In the genomic region with DNA sequence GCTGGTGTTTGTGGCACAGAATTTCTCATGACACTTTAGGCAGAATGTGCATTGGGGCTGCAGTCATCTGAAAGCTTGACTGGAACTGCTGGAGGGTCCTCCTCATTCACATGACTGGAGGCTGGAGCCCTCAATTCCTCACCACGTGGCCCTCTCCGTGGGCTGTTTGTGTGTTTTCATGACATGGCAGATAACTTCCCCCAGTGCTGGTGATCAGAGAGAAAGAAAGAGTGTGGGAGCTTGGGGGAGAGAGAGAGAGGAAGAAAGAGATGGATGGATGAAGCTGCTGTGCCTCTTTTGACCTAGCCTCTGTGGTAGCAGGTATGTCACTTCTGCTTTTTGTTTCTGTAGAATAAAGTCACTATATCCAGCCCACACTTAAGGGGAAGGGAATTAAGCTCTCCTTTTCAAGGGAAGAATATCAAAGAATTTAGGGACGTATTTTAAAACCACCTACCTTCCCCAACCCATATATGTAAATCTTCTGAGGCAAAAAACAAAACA, we compare ENCODE assay signal across 23 cellular contexts. TPM values are rescaled to one million over a fixed set of nuclear protein-coding genes. Genes with fewer than 3 reads are reported as not detected.
DNase-seq lines count a peak whose midpoint lies in the region; ATAC-seq and TF ChIP-seq lines count a peak whose summit lies in the region.
"Had no signal": no experiment of that assay in that cellular context is flagged by ENCODE, and none has a peak within 500 bp of the region (broad histone marks: within the 10 kb centered on the region; RNA-seq: fewer than 3 reads in every experiment).

No MANE protein-coding gene starts in this region.

- no peak overlapping the region for H4K8ac ChIP-seq in IMR-90 (ENCODE audit: low read depth in 2 of 2, low read length in 2 of 2)

- H2BK20ac ChIP-seq in IMR-90 (ENCODE audit: low read depth, low read length): no peak overlapping the region

- peaks cover 13% of the 10 kb centered on the region for H3K4me1 ChIP-seq in HEK293 (ENCODE audit: control insufficient read depth, insufficient read depth, low read length)
- peaks cover 17% of the 10 kb centered on the region for H3K4me1 ChIP-seq in IMR-90 (ENCODE audit: control insufficient read depth, insufficient read depth, low read length)

- no peak for TF ChIP-seq POLR2A in IMR-90 (IDR thresholded peaks at IDR 0.05; ENCODE audit: low read depth, low read length)

- H3K27ac ChIP-seq in HEK293 (ENCODE audit: extremely low read depth, low read depth, low read length) (no peak overlapping the region), IMR-90 (ENCODE audit: insufficient read depth, low read length) (no peak overlapping the region)
- H3K27ac ChIP-seq: gastrocnemius medialis, hepatocyte had no signal

- DNase-seq in IMR-90 (no peak), Kasumi-1 (lab: John Stamatoyannopoulos, UW) (no peak)
- DNase-seq: activated gamma-delta T cell treated with Interleukin-2 at 50 U/mL for 16 hours; activated naive CD8-positive, alpha-beta T cell treated with anti-CD3 and anti-CD28 coated beads, Interleukin-2, amount 50 U/mL, for 24 hours; Calu3; DND-41; gastrocnemius medialis; GOT3; NCI-H2029 treated with DMSO at 0.1 percent for 48 hours; NCI-H226; sigmoid colon; stimulated activated CD4-positive, alpha-beta T cell treated with anti-CD3 and anti-CD28 coated beads, Interleukin-4, amount 100 ng/mL, for 4 hours; stimulated activated naive CD4-positive, alpha-beta T cell had no signal

- H3K27ac Mint-ChIP-seq in stimulated activated memory B cell treated with anti-CD40 and anti-IgM and Interleukin-4, amounts not matched to agents 10 μg/mL and 1 μg/mL and 100 μg/mL, for 72 hours: no peak overlapping the region
- H3K27ac Mint-ChIP-seq: activated naive CD8-positive, alpha-beta T cell treated with anti-CD3 and anti-CD28 coated beads, Interleukin-2, amount 50 U/mL, for 24 hours; IgD-negative memory B cell; progenitor cell of endocrine pancreas; T-helper 2 cell treated with Interferon-gamma antibody and Interleukin-4, amounts not matched to agents 5 μg/mL and 100 μg/mL, for 36 hours had no signal

- intact Hi-C loops in IMR-90 (cut with micrococcal nuclease): no loop called here

- dilution Hi-C loops in IMR-90 (cut with HindIII; ENCODE audit: low sequenced_read_pairs, unreplicated experiment): no loop called here

- H2BK5ac ChIP-seq in IMR-90 (ENCODE audit: low read depth, low read length, poor library complexity, severe bottlenecking): no peak overlapping the region

- H2AFZ ChIP-seq in IMR-90 (replicated peaks; ENCODE audit: low read length, poor library complexity): no peak overlapping the region
- H2AFZ ChIP-seq: hepatocyte had no signal

- H3K27me3 Mint-ChIP-seq in stimulated activated memory B cell treated with anti-CD40 and anti-IgM and Interleukin-4, amounts not matched to agents 10 μg/mL and 1 μg/mL and 100 μg/mL, for 72 hours: peaks cover 20% of the 10 kb centered on the region

- WGBS in IMR-90 (ENCODE audit: extremely low coverage in 2 of 2, insufficient read length in 1 of 2), 2 experiments: no CpG with 5 or more reads among the region's 3 CpGs

- no peaks in the 10 kb centered on the region for H3K9me3 ChIP-seq in HEK293 (ENCODE audit: control insufficient read depth, insufficient read depth, low read depth, low read length)
- no peaks in the 10 kb centered on the region for H3K9me3 ChIP-seq in IMR-90 (ENCODE audit: control insufficient read depth, insufficient read depth, low read length)
- H3K9me3 ChIP-seq: gastrocnemius medialis, Peyer's patch, sigmoid colon had no signal

- TF ChIP-seq RAD21 in IMR-90 (IDR thresholded peaks at IDR 0.05; ENCODE audit: low read length): no peak

- CTCF ChIA-PET in HEK293 (lab: Yijun Ruan, JAX): interaction anchor here (0.9 to 2.1 kb wide), 5 partner anchors 9 to 187 kb away, joined by 3 to 9 read pairs (median 6); no protein-coding TSS in a partner anchor
- CTCF ChIA-PET in IMR-90 (lab: Yijun Ruan, JAX): interaction anchor here (0.5 to 0.8 kb wide), 2 partner anchors 64 to 105 kb away, joined by 3 read pairs; no protein-coding TSS in a partner anchor

- H4K91ac ChIP-seq in IMR-90 (ENCODE audit: insufficient read depth, low read depth, low read length): no peak overlapping the region

- no peaks in the 10 kb centered on the region for H3K36me3 Mint-ChIP-seq in stimulated activated memory B cell treated with anti-CD40 and anti-IgM and Interleukin-4, amounts not matched to agents 10 μg/mL and 1 μg/mL and 100 μg/mL, for 72 hours
- H3K36me3 Mint-ChIP-seq: IgD-negative memory B cell had no signal

- H3K56ac ChIP-seq in IMR-90 (ENCODE audit: extremely low read depth, insufficient read depth, low read length): no peak overlapping the region

- H3K79me1 ChIP-seq in IMR-90 (ENCODE audit: low read depth in 1 of 2, low read length in 2 of 2): peaks cover 60 to 88% of the 10 kb centered on the region in 2 experiments

- H2AK9ac ChIP-seq in IMR-90 (replicated peaks; ENCODE audit: low read depth, low read length, poor library complexity): no peak overlapping the region

- no peak overlapping the region; the same call in 1 of the 2 replicates for H3K14ac ChIP-seq in IMR-90 (replicated peaks; ENCODE audit: low read depth, low read length)

- H2BK120ac ChIP-seq in IMR-90 (ENCODE audit: low read depth, low read length): peak overlapping the region; percentile 3; the same call in 1 of the 2 replicates

- H4K20me1 ChIP-seq in IMR-90 (ENCODE audit: insufficient read depth, low read length): peaks cover 24% of the 10 kb centered on the region

- peak overlapping the region; percentile 52; the same call in 1 of the 2 replicates for H3K23ac ChIP-seq in IMR-90 (ENCODE audit: low read depth, low read length)

- ATAC-seq in GM18867 (IDR thresholded peaks at IDR 0.05; ENCODE audit: unreplicated experiment): peak; percentile 61
- ATAC-seq in IMR-90 (ENCODE audit: low read depth): no peak
- peak; percentile 58 for ATAC-seq in stimulated activated memory B cell treated with anti-CD40 and anti-IgM and Interleukin-4, amounts not matched to agents 10 μg/mL and 1 μg/mL and 100 μg/mL, for 72 hours
- ATAC-seq in HG03196 (IDR thresholded peaks at IDR 0.05; ENCODE audit: unreplicated experiment): no peak
- ATAC-seq in GM19452 (IDR thresholded peaks at IDR 0.05; ENCODE audit: unreplicated experiment): no peak
- ATAC-seq: activated naive CD8-positive, alpha-beta T cell treated with anti-CD3 and anti-CD28 coated beads, Interleukin-2, amount 50 U/mL, for 24 hours; gastrocnemius medialis had no signal

- no peak overlapping the region for H3K4me2 ChIP-seq in IMR-90 (ENCODE audit: low read depth, low read length)
- H3K4me2 ChIP-seq: hepatocyte had no signal

- peaks cover 25% of the 10 kb centered on the region for H3K9me1 ChIP-seq in IMR-90 (ENCODE audit: insufficient read depth, low read length)

- no peak for TF ChIP-seq CTCF in HEK293 (tag by site-specific recombination; IDR thresholded peaks at IDR 0.05)
- no peak for TF ChIP-seq CTCF in IMR-90 (conservative IDR thresholded peaks at IDR 0.05; ENCODE audit: low read depth, low read length)

- no peak overlapping the region for H3K4me3 ChIP-seq in HEK293 (ENCODE audit: low read depth, low read length)
- H3K4me3 ChIP-seq in IMR-90 (ENCODE audit: insufficient read depth, low read depth, low read length): no peak overlapping the region
- H3K4me3 ChIP-seq: gastrocnemius medialis, hepatocyte, Peyer's patch, sigmoid colon had no signal

- H3K4ac ChIP-seq in IMR-90 (ENCODE audit: low read depth, low read length): no peak overlapping the region

- no TSS peak for BruUV-seq in IMR-90 (replicated peaks; lab: Mats Ljungman, UMichigan)

- H3K9ac ChIP-seq in IMR-90 (ENCODE audit: low read depth, low read length): no peak overlapping the region

- peaks cover 6% of the 10 kb centered on the region for H3K4me1 Mint-ChIP-seq in stimulated activated memory B cell treated with anti-CD40 and anti-IgM and Interleukin-4, amounts not matched to agents 10 μg/mL and 1 μg/mL and 100 μg/mL, for 72 hours
- H3K4me1 Mint-ChIP-seq: activated naive CD8-positive, alpha-beta T cell treated with anti-CD3 and anti-CD28 coated beads, Interleukin-2, amount 50 U/mL, for 24 hours had no signal

- no peak overlapping the region for H3K4me3 Mint-ChIP-seq in stimulated activated memory B cell treated with anti-CD40 and anti-IgM and Interleukin-4, amounts not matched to agents 10 μg/mL and 1 μg/mL and 100 μg/mL, for 72 hours
- H3K4me3 Mint-ChIP-seq: activated naive CD8-positive, alpha-beta T cell treated with anti-CD3 and anti-CD28 coated beads, Interleukin-2, amount 50 U/mL, for 24 hours; IgD-negative memory B cell; T-helper 2 cell treated with Interferon-gamma antibody and Interleukin-4, amounts not matched to agents 5 μg/mL and 100 μg/mL, for 36 hours had no signal

- no peak overlapping the region for H2AK5ac ChIP-seq in IMR-90 (ENCODE audit: low read depth, low read length)

- H3K36me3 ChIP-seq in HEK293 (ENCODE audit: control insufficient read depth in 2 of 2, insufficient read depth in 1 of 2, low read length in 2 of 2) (no peaks in the 10 kb centered on the region), IMR-90 (ENCODE audit: control insufficient read depth, insufficient read depth, low read length) (no peaks in the 10 kb centered on the region)
- H3K36me3 ChIP-seq: gastrocnemius medialis, Peyer's patch, sigmoid colon had no signal

- no peak overlapping the region for H2BK15ac ChIP-seq in IMR-90 (ENCODE audit: low read depth, low read length)

- in situ Hi-C loops in IMR-90 (cut with MboI; ENCODE audit: low sequenced_read_pairs): no loop called here

- H3K18ac ChIP-seq in IMR-90 (ENCODE audit: low read depth, low read length): no peak overlapping the region

- POLR2A ChIA-PET in HEK293 (lab: Yijun Ruan, JAX) (no interaction called here), IMR-90 (lab: Charles Lee; ENCODE audit: unreplicated experiment) (no interaction called here)

- H3K27me3 ChIP-seq in IMR-90 (ENCODE audit: control insufficient read depth, insufficient read depth, low read length): no peaks in the 10 kb centered on the region
- H3K27me3 ChIP-seq: gastrocnemius medialis, hepatocyte, Peyer's patch, sigmoid colon had no signal

- peaks cover 3% of the 10 kb centered on the region for H3K9me3 Mint-ChIP-seq in stimulated activated memory B cell treated with anti-CD40 and anti-IgM and Interleukin-4, amounts not matched to agents 10 μg/mL and 1 μg/mL and 100 μg/mL, for 72 hours
- H3K9me3 Mint-ChIP-seq: activated naive CD8-positive, alpha-beta T cell treated with anti-CD3 and anti-CD28 coated beads, Interleukin-2, amount 50 U/mL, for 24 hours; T-helper 2 cell treated with Interferon-gamma antibody and Interleukin-4, amounts not matched to agents 5 μg/mL and 100 μg/mL, for 36 hours had no signal

- peak overlapping the region; percentile 72 for H4K5ac ChIP-seq in IMR-90 (ENCODE audit: low read depth, low read length)

TF ChIP-seq in HEK293, 187 proteins besides CTCF, POLR2A, EP300 and RAD21 (continues in another document):
- no peak for TF ChIP-seq ZNF16 (tag by site-specific recombination; IDR thresholded peaks at IDR 0.05; ENCODE audit: low read depth)
- no peak for TF ChIP-seq ZBTB7A (tag by site-specific recombination; IDR thresholded peaks at IDR 0.05; ENCODE audit: low read depth)

RNA-seq across cellular contexts. Expression of a gene that starts 20.6 kb away (rescaled TPM):
- total RNA-seq in IMR-90 (2012; rRNA removed): 5.0 and 5.4 TPM in 2 replicates
- 2.8 and 3.9 TPM in 2 replicates for polyA plus RNA-seq in IMR-90 (2012; rRNA removed)
- 0.21 and 0.57 TPM in 2 replicates for polyA plus RNA-seq in IMR-90 (2012; cell fraction: cytosol; rRNA removed)
- polyA plus RNA-seq in IMR-90 (2012; cell fraction: nucleus; rRNA removed; ENCODE audit: low replicate concordance): 3.5 and 19.4 TPM in 2 replicates
- polyA plus RNA-seq: IgD-negative memory B cell had no signal

Comparison
In these comparisons a context has a peak if more than half of its experiments do, and no peak if none do; other contexts are left out.
1. ATAC-seq: peak in GM18867 (single experiment) and stimulated activated memory B cell treated with anti-CD40 and anti-IgM and Interleukin-4, amounts not matched to agents 10 μg/mL and 1 μg/mL and 100 μg/mL, for 72 hours (single experiment); none in IMR-90 (single experiment), HG03196 (single experiment) and GM19452 (single experiment).